In genomic region chr1:156244126-156244525, GRCh38 we compare ENCODE assay signal across 31 cellular contexts. TPM values are rescaled to one million over a fixed set of nuclear protein-coding genes. Genes with fewer than 3 reads are reported as not detected.
A peak's percentile ranks its signal among the peaks of the same experiment; 100 is the strongest.
DNase-seq lines count a peak whose midpoint lies in the region; ATAC-seq, FAIRE-seq and TF ChIP-seq lines count a peak whose summit lies in the region.
"Had no signal": no experiment of that assay in that cellular context is flagged by ENCODE, and none has a peak within 500 bp of the region (broad histone marks: within the 10 kb centered on the region; RNA-seq: fewer than 3 reads in every experiment).

No MANE protein-coding gene starts in this region.

- peaks cover 4% of the 10 kb centered on the region for H3K4me1 Mint-ChIP-seq in Caco-2 (ENCODE audit: low read depth, unreplicated experiment)
- H3K4me1 Mint-ChIP-seq in nephron progenitor cell: peaks cover 29% of the 10 kb centered on the region

- BruUV-seq in Caco-2 (replicated peaks; lab: Mats Ljungman, UMichigan) (no TSS peak), K562 (replicated peaks; lab: Mats Ljungman, UMichigan) (no TSS peak)

- H3K9me1 ChIP-seq in K562 (ENCODE audit: control insufficient read depth, insufficient read depth, low read length): peaks cover 3% of the 10 kb centered on the region

- 83% methylated on average over 2 of the region's 2 CpGs for WGBS in K562 (ENCODE audit: insufficient coverage, low coverage, missing lambda C conversion rate)

- CTCF ChIA-PET in Caco-2 (lab: Charles Lee): no interaction called here
- CTCF ChIA-PET in K562 (lab: Yijun Ruan, JAX; ENCODE audit: low intra/inter-chr PET ratio): no interaction called here

- H3K27ac ChIP-seq in 22Rv1 (peak overlapping the region; percentile 26; the same call in 1 of the 2 replicates), K562 (ENCODE audit: extremely low read depth, low read depth, low read length) (no peak overlapping the region), left ventricle myocardium inferior (replicated peaks) (no peak overlapping the region), lower lobe of right lung (no peak overlapping the region)
- H3K27ac ChIP-seq: ascending aorta, C4-2B, cardiac muscle cell, esophagus squamous epithelium, heart right ventricle, neutrophil had no signal

- no peak for FAIRE-seq in K562 (lab: Jason Lieb, UNC)
- FAIRE-seq: GM12878 had no signal

- no peak overlapping the region for H2AFZ ChIP-seq in K562 (ENCODE audit: low read depth, low read length)

- H3K27me3 Mint-ChIP-seq in Caco-2 (ENCODE audit: insufficient read depth, unreplicated experiment): no peaks in the 10 kb centered on the region
- peaks cover 5% of the 10 kb centered on the region for H3K27me3 Mint-ChIP-seq in nephron progenitor cell (ENCODE audit: low read depth, poor library complexity)
- H3K27me3 Mint-ChIP-seq: activated CD4-positive, alpha-beta memory T cell treated with anti-CD3 and anti-CD28 coated beads, Interleukin-2, amount 10 ng/mL, durations not matched to agents 7 days and 5 days; progenitor cell of endocrine pancreas had no signal

- H3K4me3 Mint-ChIP-seq in Caco-2 (ENCODE audit: unreplicated experiment) (no peak overlapping the region), nephron progenitor cell (no peak overlapping the region)

- POLR2A ChIA-PET in Caco-2 (lab: Charles Lee): no interaction called here
- POLR2A ChIA-PET in K562 (lab: Yijun Ruan, JAX): interaction anchor here (0.6 to 0.9 kb wide), 4 partner anchors 14 to 103 kb away, joined by 3 to 4 read pairs (median 3); no protein-coding TSS in a partner anchor

- H3K4me2 ChIP-seq in K562 (ENCODE audit: insufficient read depth, low read length): no peak overlapping the region

- ATAC-seq in K562 (no peak), lower lobe of right lung (no peak)
- ATAC-seq: activated naive CD4-positive, alpha-beta T cell treated with anti-CD3 and anti-CD28 coated beads, Interleukin-2, amount 50 U/mL, for 72 hours; GM12878; heart right ventricle; PC-3; sciatic nerve had no signal

- TF ChIP-seq RAD21 in K562 (CRISPR knock-in tag; conservative IDR thresholded peaks at IDR 0.05 in 1 of 2, IDR thresholded peaks at IDR 0.05 in 1 of 2): no peak

- no peak for TF ChIP-seq CTCF in 22Rv1 (IDR thresholded peaks at IDR 0.05)
- no peak for TF ChIP-seq CTCF in Caco-2 (IDR thresholded peaks at IDR 0.05; ENCODE audit: insufficient read depth in 1 of 2, low read depth in 1 of 2, low read length in 1 of 2, severe bottlenecking in 1 of 2, unreplicated experiment in 1 of 2)
- no peak for TF ChIP-seq CTCF in K562 (IDR thresholded peaks at IDR 0.05 in 2 of 3, conservative IDR thresholded peaks at IDR 0.05 in 1 of 3; ENCODE audit: insufficient read depth in 2 of 3, low read depth in 1 of 3, low read length in 3 of 3)
- no peak for TF ChIP-seq CTCF in nephron progenitor cell (IDR thresholded peaks at IDR 0.05)
- no peak for TF ChIP-seq CTCF in left ventricle myocardium inferior (IDR thresholded peaks at IDR 0.05; ENCODE audit: borderline replicate concordance)
- TF ChIP-seq CTCF in lower lobe of right lung (IDR thresholded peaks at IDR 0.05): no peak

- DNase-seq in Caco-2 (no peak), K562 (ENCODE audit: extremely low read depth in 1 of 4, low spot score in 3 of 4) (no peak), nephron progenitor cell (no peak), left ventricle myocardium inferior (no peak), NCI-H82 treated with DMSO at 0.1 percent for 48 hours (lab: John Stamatoyannopoulos, UW; ENCODE audit: unreplicated experiment) (no peak), lower lobe of right lung (no peak)
- DNase-seq: activated CD4-positive, alpha-beta memory T cell treated with anti-CD3 and anti-CD28 coated beads, Interleukin-2, amount 10 ng/mL, durations not matched to agents 7 days and 5 days; activated CD4-positive, alpha-beta T cell treated with anti-CD3 and anti-CD28 coated beads for 1 hour; activated CD8-positive, alpha-beta memory T cell treated with anti-CD3 and anti-CD28 coated beads, Interleukin-2, amount 50 U/mL, for 48 hours; esophagus squamous epithelium; foreskin melanocyte; GOT3; heart right ventricle; NCI-H1092; NCI-H1694 treated with DMSO at 0.1 percent for 48 hours; NCI-H2171 treated with DMSO at 0.1 percent for 48 hours; NCI-H524; SHP77 treated with DMSO at 0.1 percent for 48 hours; stimulated activated CD4-positive, alpha-beta T cell treated with anti-CD3 and anti-CD28 coated beads, Interleukin-4, amount 100 ng/mL, for 4 hours; stimulated activated naive CD4-positive, alpha-beta T cell had no signal

- no peak overlapping the region for H3K4me3 ChIP-seq in Caco-2 (ENCODE audit: low read depth, low read length)
- H3K4me3 ChIP-seq in K562: no peak overlapping the region
- no peak overlapping the region for H3K4me3 ChIP-seq in left ventricle myocardium inferior
- no peak overlapping the region for H3K4me3 ChIP-seq in lower lobe of right lung
- H3K4me3 ChIP-seq: ascending aorta, cardiac muscle cell, esophagus squamous epithelium, GM12878, heart right ventricle had no signal

- H3K9me3 ChIP-seq in Caco-2 (no peaks in the 10 kb centered on the region), K562 (replicated peaks; ENCODE audit: control insufficient read depth, insufficient read depth, low read depth, low read length) (no peaks in the 10 kb centered on the region), left ventricle myocardium inferior (replicated peaks) (no peaks in the 10 kb centered on the region), lower lobe of right lung (no peaks in the 10 kb centered on the region)
- H3K9me3 ChIP-seq: ascending aorta, esophagus squamous epithelium, heart right ventricle, neutrophil had no signal

- no peaks in the 10 kb centered on the region; the same call in 1 of the 2 replicates for H4K20me1 ChIP-seq in K562 (replicated peaks; ENCODE audit: control insufficient read depth, insufficient read depth, low read length)

- no peaks in the 10 kb centered on the region for H3K79me2 ChIP-seq in K562 (ENCODE audit: control insufficient read depth, insufficient read depth, low read length)

- H3K4me1 ChIP-seq in Caco-2 (no peaks in the 10 kb centered on the region), K562 (replicated peaks in 1 of 2; ENCODE audit: control insufficient read depth in 2 of 2, insufficient read depth in 2 of 2, low read length in 2 of 2) (peaks cover 0 to 53% of the 10 kb centered on the region in 2 experiments; a peak in 3 of 5 replicates), left ventricle myocardium inferior (peaks cover 32% of the 10 kb centered on the region), lower lobe of right lung (peaks cover 27% of the 10 kb centered on the region)

- no peak overlapping the region; a peak in 2 of 4 replicates for H3K9ac ChIP-seq in K562 (ENCODE audit: insufficient read depth in 1 of 2, low read depth in 2 of 2, low read length in 2 of 2)

- H3K27ac Mint-ChIP-seq in Caco-2 (ENCODE audit: unreplicated experiment): peak overlapping the region; percentile 33
- H3K27ac Mint-ChIP-seq in nephron progenitor cell: peak overlapping the region; percentile 36
- H3K27ac Mint-ChIP-seq: activated CD4-positive, alpha-beta memory T cell treated with anti-CD3 and anti-CD28 coated beads, Interleukin-2, amount 10 ng/mL, durations not matched to agents 7 days and 5 days; memory B cell had no signal

- H3K36me3 ChIP-seq in Caco-2 (ENCODE audit: control insufficient read depth, insufficient read depth, low read length): no peaks in the 10 kb centered on the region
- H3K36me3 ChIP-seq in K562 (ENCODE audit: control insufficient read depth, insufficient read depth, low read length): peaks cover 11% of the 10 kb centered on the region; the same call in 1 of the 3 replicates
- peaks cover 20% of the 10 kb centered on the region for H3K36me3 ChIP-seq in left ventricle myocardium inferior
- H3K36me3 ChIP-seq in lower lobe of right lung: peaks cover 20% of the 10 kb centered on the region

- H3K27me3 ChIP-seq in Caco-2 (replicated peaks; ENCODE audit: control insufficient read depth, insufficient read depth, low read length): no peaks in the 10 kb centered on the region
- H3K27me3 ChIP-seq in K562 (ENCODE audit: control insufficient read depth in 2 of 2, insufficient read depth in 2 of 2, low read length in 2 of 2): no peaks in the 10 kb centered on the region
- H3K27me3 ChIP-seq in left ventricle myocardium inferior (ENCODE audit: low read depth): peaks cover 21% of the 10 kb centered on the region
- H3K27me3 ChIP-seq in lower lobe of right lung (ENCODE audit: low read depth): peaks cover 11% of the 10 kb centered on the region
- H3K27me3 ChIP-seq: ascending aorta, cardiac muscle cell had no signal

- H3K36me3 Mint-ChIP-seq in Caco-2 (ENCODE audit: insufficient read depth, unreplicated experiment) (peaks cover 73% of the 10 kb centered on the region), nephron progenitor cell (ENCODE audit: low read depth) (peaks cover 5% of the 10 kb centered on the region)

- no peak for TF ChIP-seq POLR2A in K562 (conservative IDR thresholded peaks at IDR 0.05)

- in situ Hi-C loops in K562 (cut with MboI): no loop called here

- TF ChIP-seq EP300 in K562 (IDR thresholded peaks at IDR 0.05; ENCODE audit: low read length): no peak

- intact Hi-C loops in Caco-2 (cut with micrococcal nuclease; ENCODE audit: unreplicated experiment) (no loop called here), K562 (cut with micrococcal nuclease) (no loop called here), left ventricle myocardium inferior (cut with micrococcal nuclease) (no loop called here), lower lobe of right lung (cut with DNase I) (no loop called here)

- H3K9me3 Mint-ChIP-seq in Caco-2 (ENCODE audit: unreplicated experiment) (no peaks in the 10 kb centered on the region), nephron progenitor cell (no peaks in the 10 kb centered on the region)
- H3K9me3 Mint-ChIP-seq: activated CD4-positive, alpha-beta memory T cell treated with anti-CD3 and anti-CD28 coated beads, Interleukin-2, amount 10 ng/mL, durations not matched to agents 7 days and 5 days; activated naive CD4-positive, alpha-beta T cell treated with anti-CD3 and anti-CD28 coated beads, Interleukin-2, amount 50 U/mL, for 72 hours; memory B cell had no signal

RNA-seq across cellular contexts. Expression of gene BGLAP, which starts 2.1 kb away (rescaled TPM):
- total RNA-seq in Caco-2 (2022): 1.3 and 2.0 TPM in 2 replicates
- total RNA-seq in K562 (2011; cell fraction: chromatin; rRNA removed; ENCODE audit: low replicate concordance): 3.2 and 9.2 TPM in 2 replicates
- 5.9 and 10.2 TPM in 2 replicates for total RNA-seq in K562 (2011; cell fraction: nucleolus; rRNA removed)
- total RNA-seq in K562 (2011; cell fraction: nucleoplasm; rRNA removed): 3.1 and 9.2 TPM in 2 replicates
- 0.23 and 0.82 TPM in 2 replicates for total RNA-seq in K562 (2014; rRNA removed)
- 0.15 TPM in 1 of 2 replicates, not detected in the other for total RNA-seq in K562 (2014; rRNA removed; fragmentation: Illumina TruSeq; extraction: Trizol)
- 0.33 and 0.49 TPM in 2 replicates for total RNA-seq in K562 (2015; rRNA removed; fragmentation: Illumina TruSeq; extraction: Trizol)
- total RNA-seq in K562 (2021): 0.22 and 1.2 TPM in 2 replicates
- 0.54 and 0.92 TPM in 2 replicates for polyA plus RNA-seq in K562 (2011; rRNA removed)
- polyA plus RNA-seq in K562 (2011; cell fraction: cytosol; rRNA removed): 0.63 and 1.2 TPM in 2 replicates
- 4.3 and 7.0 TPM in 2 replicates for polyA plus RNA-seq in K562 (2011; cell fraction: nucleus; rRNA removed)
- 0.51 and 0.96 TPM in 2 replicates for polyA plus RNA-seq in K562 (2012)
- not detected in 2 replicates for polyA plus RNA-seq in K562 (2014; fragmentation: Illumina TruSeq; extraction: Trizol)
- not detected for polyA plus RNA-seq in K562 (2014; fragmentation: Nextera tagmentation; extraction: Ambion mirVana)
- 1.4 and 1.6 TPM in 2 replicates for polyA plus RNA-seq in K562 (2014; rRNA removed)
- polyA minus RNA-seq in K562 (2011; rRNA and poly(A)+ RNA removed): not detected in 2 replicates
- not detected in 2 replicates for polyA minus RNA-seq in K562 (2011; cell fraction: cytosol; rRNA and poly(A)+ RNA removed)
- 1.2 and 1.4 TPM in 2 replicates for polyA minus RNA-seq in K562 (2011; cell fraction: nucleus; rRNA and poly(A)+ RNA removed)
- 0.30 TPM for total RNA-seq in left ventricle myocardium inferior
- 4.8 TPM for total RNA-seq in lower lobe of right lung

RNA-seq across cellular contexts. Expression of gene PAQR6, which starts 3.7 kb away (rescaled TPM):
- total RNA-seq in Caco-2 (2022): 4.1 and 4.6 TPM in 2 replicates
- 2.9 and 5.5 TPM in 2 replicates for total RNA-seq in K562 (2011; cell fraction: chromatin; rRNA removed; ENCODE audit: low replicate concordance)
- total RNA-seq in K562 (2011; cell fraction: nucleolus; rRNA removed): 3.5 and 4.3 TPM in 2 replicates
- total RNA-seq in K562 (2011; cell fraction: nucleoplasm; rRNA removed): 2.9 and 3.6 TPM in 2 replicates
- 0.86 TPM in 2 replicates for total RNA-seq in K562 (2014; rRNA removed)
- total RNA-seq in K562 (2014; rRNA removed; fragmentation: Illumina TruSeq; extraction: Trizol): 0.32 and 0.62 TPM in 2 replicates
- total RNA-seq in K562 (2015; rRNA removed; fragmentation: Illumina TruSeq; extraction: Trizol): 0.64 and 0.72 TPM in 2 replicates
- 1.0 and 1.2 TPM in 2 replicates for total RNA-seq in K562 (2021)
- 0.52 and 1.4 TPM in 2 replicates for polyA plus RNA-seq in K562 (2011; rRNA removed)
- 1.2 and 1.3 TPM in 2 replicates for polyA plus RNA-seq in K562 (2011; cell fraction: cytosol; rRNA removed)
- 10.9 and 15.4 TPM in 2 replicates for polyA plus RNA-seq in K562 (2011; cell fraction: nucleus; rRNA removed)
- 1.6 and 4.4 TPM in 2 replicates for polyA plus RNA-seq in K562 (2012)
- polyA plus RNA-seq in K562 (2014; fragmentation: Illumina TruSeq; extraction: Trizol): 0.59 and 0.73 TPM in 2 replicates
- polyA plus RNA-seq in K562 (2014; fragmentation: Nextera tagmentation; extraction: Ambion mirVana): under 1 TPM; 0.07 to 0.23 TPM
- 1.3 and 1.8 TPM in 2 replicates for polyA plus RNA-seq in K562 (2014; rRNA removed)
- not detected in 2 replicates for polyA minus RNA-seq in K562 (2011; rRNA and poly(A)+ RNA removed)
- polyA minus RNA-seq in K562 (2011; cell fraction: cytosol; rRNA and poly(A)+ RNA removed): not detected in 2 replicates
- 0.67 and 1.00 TPM in 2 replicates for polyA minus RNA-seq in K562 (2011; cell fraction: nucleus; rRNA and poly(A)+ RNA removed)
- total RNA-seq in left ventricle myocardium inferior: 0.47 TPM
- total RNA-seq in lower lobe of right lung: 2.3 TPM
- total RNA-seq: ascending aorta had no signal

RNA-seq across cellular contexts. Expression of gene PMF1, which starts 31.3 kb away (rescaled TPM):
- total RNA-seq in Caco-2 (2022) (90.2 and 95.7 TPM in 2 replicates), K562 (2014; rRNA removed) (88.4 and 88.8 TPM in 2 replicates), K562 (2014; rRNA removed; fragmentation: Illumina TruSeq; extraction: Trizol) (44.2 and 50.3 TPM in 2 replicates), K562 (2015; rRNA removed; fragmentation: Illumina TruSeq; extraction: Trizol) (61.5 and 63.0 TPM in 2 replicates), K562 (2021) (69.8 and 71.0 TPM in 2 replicates), left ventricle myocardium inferior (55.8 TPM), lower lobe of right lung (45.3 TPM)
- total RNA-seq in K562 (2011; cell fraction: chromatin; rRNA removed; ENCODE audit: low replicate concordance): 31.8 and 57.2 TPM in 2 replicates
- total RNA-seq in K562 (2011; cell fraction: nucleolus; rRNA removed): 34.9 and 36.7 TPM in 2 replicates
- total RNA-seq in K562 (2011; cell fraction: nucleoplasm; rRNA removed): 40.1 and 51.5 TPM in 2 replicates
- polyA plus RNA-seq in K562 (2011; rRNA removed) (74.1 and 79.0 TPM in 2 replicates), K562 (2014; fragmentation: Illumina TruSeq; extraction: Trizol) (80.5 and 82.2 TPM in 2 replicates), K562 (2014; fragmentation: Nextera tagmentation; extraction: Ambion mirVana) (10 to 100 TPM in 1 of 2 experiments, 1 to 10 TPM in 1; 9.4 to 18.9 TPM), K562 (2014; rRNA removed) (89.5 and 92.9 TPM in 2 replicates)
- 146 and 169 TPM in 2 replicates for polyA plus RNA-seq in K562 (2011; cell fraction: cytosol; rRNA removed)
- polyA plus RNA-seq in K562 (2011; cell fraction: nucleus; rRNA removed): 53.6 and 54.3 TPM in 2 replicates
- polyA plus RNA-seq in K562 (2012): 52.9 and 60.4 TPM in 2 replicates
- 28.4 and 28.8 TPM in 2 replicates for polyA minus RNA-seq in K562 (2011; rRNA and poly(A)+ RNA removed)
- 22.6 and 27.6 TPM in 2 replicates for polyA minus RNA-seq in K562 (2011; cell fraction: cytosol; rRNA and poly(A)+ RNA removed)
- polyA minus RNA-seq in K562 (2011; cell fraction: nucleus; rRNA and poly(A)+ RNA removed): 7.7 and 9.9 TPM in 2 replicates

RNA-seq across cellular contexts. Expression of gene SMG5, which starts 38.5 kb away (rescaled TPM):
- total RNA-seq in Caco-2 (2022) (146 and 155 TPM in 2 replicates), K562 (2014; rRNA removed) (56.0 and 71.6 TPM in 2 replicates), K562 (2014; rRNA removed; fragmentation: Illumina TruSeq; extraction: Trizol) (33.1 and 41.4 TPM in 2 replicates), K562 (2015; rRNA removed; fragmentation: Illumina TruSeq; extraction: Trizol) (53.1 and 53.7 TPM in 2 replicates), K562 (2021) (78.4 and 85.9 TPM in 2 replicates), left ventricle myocardium inferior (91.1 TPM), lower lobe of right lung (68.9 TPM)
- 126 and 277 TPM in 2 replicates for total RNA-seq in K562 (2011; cell fraction: chromatin; rRNA removed; ENCODE audit: low replicate concordance)
- total RNA-seq in K562 (2011; cell fraction: nucleolus; rRNA removed): 112 and 123 TPM in 2 replicates
- total RNA-seq in K562 (2011; cell fraction: nucleoplasm; rRNA removed): 105 and 122 TPM in 2 replicates
- polyA plus RNA-seq in K562 (2011; rRNA removed) (41.4 and 53.9 TPM in 2 replicates), K562 (2014; fragmentation: Illumina TruSeq; extraction: Trizol) (69.4 and 69.7 TPM in 2 replicates), K562 (2014; fragmentation: Nextera tagmentation; extraction: Ambion mirVana) (1 to 10 TPM; 1.4 to 1.6 TPM), K562 (2014; rRNA removed) (53.0 and 58.7 TPM in 2 replicates)
- 33.8 and 36.1 TPM in 2 replicates for polyA plus RNA-seq in K562 (2011; cell fraction: cytosol; rRNA removed)
- 202 and 245 TPM in 2 replicates for polyA plus RNA-seq in K562 (2011; cell fraction: nucleus; rRNA removed)
- polyA plus RNA-seq in K562 (2012): 44.7 and 57.3 TPM in 2 replicates
- 27.6 and 30.1 TPM in 2 replicates for polyA minus RNA-seq in K562 (2011; rRNA and poly(A)+ RNA removed)
- 18.5 and 20.0 TPM in 2 replicates for polyA minus RNA-seq in K562 (2011; cell fraction: cytosol; rRNA and poly(A)+ RNA removed)
- polyA minus RNA-seq in K562 (2011; cell fraction: nucleus; rRNA and poly(A)+ RNA removed): 29.4 and 36.3 TPM in 2 replicates

RNA-seq across cellular contexts. Expression of gene TMEM79, which starts 40.0 kb away (rescaled TPM):
- total RNA-seq in Caco-2 (2022): 9.5 and 10.7 TPM in 2 replicates
- total RNA-seq in K562 (2011; cell fraction: chromatin; rRNA removed; ENCODE audit: low replicate concordance): 7.9 and 23.3 TPM in 2 replicates
- 23.9 and 26.5 TPM in 2 replicates for total RNA-seq in K562 (2011; cell fraction: nucleolus; rRNA removed)
- total RNA-seq in K562 (2011; cell fraction: nucleoplasm; rRNA removed): 14.7 and 15.8 TPM in 2 replicates
- total RNA-seq in K562 (2014; rRNA removed): 3.8 and 6.9 TPM in 2 replicates
- 2.1 and 2.6 TPM in 2 replicates for total RNA-seq in K562 (2014; rRNA removed; fragmentation: Illumina TruSeq; extraction: Trizol)
- total RNA-seq in K562 (2015; rRNA removed; fragmentation: Illumina TruSeq; extraction: Trizol): 5.1 and 5.4 TPM in 2 replicates
- total RNA-seq in K562 (2021): 6.8 and 7.2 TPM in 2 replicates
- 4.0 and 4.8 TPM in 2 replicates for polyA plus RNA-seq in K562 (2011; rRNA removed)
- polyA plus RNA-seq in K562 (2011; cell fraction: cytosol; rRNA removed): 5.0 and 12.1 TPM in 2 replicates
- 10.3 and 25.9 TPM in 2 replicates for polyA plus RNA-seq in K562 (2011; cell fraction: nucleus; rRNA removed)
- polyA plus RNA-seq in K562 (2012): 5.7 and 9.5 TPM in 2 replicates
- 5.6 and 5.7 TPM in 2 replicates for polyA plus RNA-seq in K562 (2014; fragmentation: Illumina TruSeq; extraction: Trizol)
- 1 to 10 TPM in 1 of 2 experiments, under 1 TPM in 1; 0.69 to 1.2 TPM for polyA plus RNA-seq in K562 (2014; fragmentation: Nextera tagmentation; extraction: Ambion mirVana)
- 6.1 and 8.3 TPM in 2 replicates for polyA plus RNA-seq in K562 (2014; rRNA removed)
- 2.3 TPM in 2 replicates for polyA minus RNA-seq in K562 (2011; rRNA and poly(A)+ RNA removed)
- polyA minus RNA-seq in K562 (2011; cell fraction: cytosol; rRNA and poly(A)+ RNA removed): 1.6 and 2.3 TPM in 2 replicates
- polyA minus RNA-seq in K562 (2011; cell fraction: nucleus; rRNA and poly(A)+ RNA removed): 7.0 and 10.9 TPM in 2 replicates
- 1.5 TPM for total RNA-seq in left ventricle myocardium inferior
- total RNA-seq in lower lobe of right lung: 4.8 TPM
- total RNA-seq: ascending aorta had no signal
